ENCODE assay signal across 8 cellular contexts in genomic region chr6:109454483-109455160, GRCh38. TPM values are rescaled to one million over a fixed set of nuclear protein-coding genes. Genes with fewer than 3 reads are reported as not detected.
DNase-seq lines count a peak whose midpoint lies in the region; ATAC-seq and TF ChIP-seq lines count a peak whose summit lies in the region.

No MANE protein-coding gene starts in this region.

- H3K27me3 ChIP-seq in esophagus squamous epithelium (no peaks in the 10 kb centered on the region), neutrophil (no peaks in the 10 kb centered on the region), transverse colon (no peaks in the 10 kb centered on the region)

- H3K4me1 ChIP-seq in esophagus squamous epithelium (peaks cover 31 to 68% (median 34%) of the 10 kb centered on the region in 3 donors), neutrophil (ENCODE audit: control insufficient read depth in 1 of 2, insufficient read depth in 1 of 2, low read depth in 1 of 2, low read length in 1 of 2) (peaks cover 71 to 74% of the 10 kb centered on the region in 2 experiments), transverse colon (peaks cover 14 to 37% (median 33%) of the 10 kb centered on the region in 4 donors)

- TF ChIP-seq POLR2A in esophagus squamous epithelium (IDR thresholded peaks at IDR 0.05) (peak in 1 of 4 donors; percentile 61), transverse colon (IDR thresholded peaks at IDR 0.05) (peak; percentile 27), erythroblast (IDR thresholded peaks at IDR 0.05; ENCODE audit: low read length) (no peak)

- H3K36me3 ChIP-seq in esophagus squamous epithelium (peaks cover 0 to 10% (median 0%) of the 10 kb centered on the region in 3 donors), neutrophil (peaks cover 43% of the 10 kb centered on the region), transverse colon (no peaks in the 10 kb centered on the region)

- H3K4me3 ChIP-seq in esophagus squamous epithelium (peak overlapping the region; percentile 44 to 93 (median 74)), neutrophil (ENCODE audit: low read depth in 1 of 2, low read length in 1 of 2) (peak overlapping the region; percentile 75 to 97), transverse colon (peak overlapping the region; percentile 44 to 89 (median 66))

- intact Hi-C loops in esophagus squamous epithelium (cut with DNase I) (no loop called here), transverse colon (cut with DNase I; ENCODE audit: low total_unique reads) (no loop called here)

- no peak for TF ChIP-seq EP300 in transverse colon (IDR thresholded peaks at IDR 0.05; ENCODE audit: low read depth)

- DNase-seq in GM13977 (ENCODE audit: low spot score), result peak; percentile 80
- peak; percentile 82 to 89 for DNase-seq in NOMO-1 (lab: John Stamatoyannopoulos, UW; ENCODE audit: unreplicated experiment in 2 of 2)
- DNase-seq in activated T-cell treated with anti-CD3 and anti-CD28 coated beads for 1 hour (ENCODE audit: low read depth), result peak; percentile 55
- DNase-seq in esophagus squamous epithelium (lab: John Stamatoyannopoulos, UW), result peak; percentile 31
- DNase-seq in transverse colon, result peak; percentile 76
- DNase-seq in erythroblast (lab: John Stamatoyannopoulos, UW), result no peak

- peak; percentile 35 for ATAC-seq in HG02623 (IDR thresholded peaks at IDR 0.05; ENCODE audit: unreplicated experiment)

- in situ Hi-C loops in GM13977 (cut with MboI; ENCODE audit: low pct_unique_long_range_greater_than_20kb, low sequenced_read_pairs, unreplicated experiment) (no loop called here), transverse colon (cut with MboI; ENCODE audit: low pct_ligation_motif_present in 1 of 4, low pct_unique_long_range_greater_than_20kb in 1 of 4, low sequenced_read_pairs in 3 of 4) (loop anchor here in 2 of 4 donors (10.0 kb wide), 1 partner anchor 70 kb away; the partner anchor contains the start of gene CD164 (in 2 of the 2))

- TF ChIP-seq CTCF in GM13977 (IDR thresholded peaks at IDR 0.05; ENCODE audit: extremely low read depth, insufficient read depth, missing control alignments) (no peak), esophagus squamous epithelium (IDR thresholded peaks at IDR 0.05) (no peak), neutrophil (IDR thresholded peaks at IDR 0.05) (peak; percentile 51), transverse colon (IDR thresholded peaks at IDR 0.05) (peak in 1 of 5 experiments; percentile 11)

- H3K9me3 ChIP-seq in esophagus squamous epithelium, result no peaks in the 10 kb centered on the region
- no peaks in the 10 kb centered on the region for H3K9me3 ChIP-seq in neutrophil
- H3K9me3 ChIP-seq in transverse colon, result no peaks in the 10 kb centered on the region

- 0 to 12% methylated on average over 1 to 7 of the region's 30 CpGs for WGBS in esophagus squamous epithelium, 2 donors
- WGBS in transverse colon (ENCODE audit: low coverage in 1 of 2), 2 donors, result 6% methylated on average over 24 of the region's 30 CpGs; no CpG with 5 or more reads in 1 of the 2 donors

- peak overlapping the region; percentile 72 to 92 (median 87) for H3K27ac ChIP-seq in esophagus squamous epithelium
- H3K27ac ChIP-seq in neutrophil, result peak overlapping the region; percentile 95
- peak overlapping the region; percentile 84 to 93 (median 87) for H3K27ac ChIP-seq in transverse colon

RNA-seq across cellular contexts. Expression of gene MICAL1, which starts 0.9 kb away (rescaled TPM):
- 10 to 100 TPM; 11.9 to 20.0 (median 12.6) TPM for total RNA-seq in esophagus squamous epithelium
- total RNA-seq in transverse colon, result 100 to 1,000 TPM in 2 of 4 donors, 10 to 100 TPM in 2; 85.3 to 241 (median 121) TPM

RNA-seq across cellular contexts. Expression of gene SMPD2, which starts 14.1 kb away (rescaled TPM):
- total RNA-seq in esophagus squamous epithelium (10 to 100 TPM; 10.6 to 28.1 (median 24.0) TPM), transverse colon (10 to 100 TPM in 3 of 4 donors, 1 to 10 TPM in 1; 9.4 to 34.5 (median 30.3) TPM)

RNA-seq across cellular contexts. Expression of gene PPIL6, which starts 14.2 kb away (rescaled TPM):
- total RNA-seq in esophagus squamous epithelium (1 to 10 TPM in 3 of 4 donors, under 1 TPM in 1; 0.35 to 6.1 (median 2.8) TPM), transverse colon (1 to 10 TPM in 2 of 4 donors, under 1 TPM in 1, not detected in 1; 0.64 to 4.0 (median 1.9) TPM)

RNA-seq across cellular contexts. Expression of gene ZBTB24, which starts 28.4 kb away (rescaled TPM):
- 1 to 10 TPM; 3.9 to 8.4 (median 7.0) TPM for total RNA-seq in esophagus squamous epithelium
- 1 to 10 TPM; 3.0 to 7.8 (median 5.7) TPM for total RNA-seq in transverse colon

Comparison
In these comparisons a context has a peak if more than half of its experiments do, and no peak if none do; other contexts are left out.
1. DNase-seq: peak in GM13977 (single experiment), NOMO-1 (2 of 2), activated T-cell treated with anti-CD3 and anti-CD28 coated beads for 1 hour (single experiment), esophagus squamous epithelium (single experiment) and transverse colon (single experiment); none in erythroblast (0 of 2).
2. RNA of gene MICAL1, which starts 0.9 kb away (total RNA-seq): 85.3 to 241 TPM in transverse colon; 11.9 to 20.0 TPM in esophagus squamous epithelium; every median in the first group is over 4 times any median in the second.
3. Peak in every context shown above with its lines, with median percentiles within 50 percentile points of each other: H3K27ac ChIP-seq and H3K4me3 ChIP-seq.